Comparison of ENCODE assay signal across 10 cellular contexts in the genomic region with DNA sequence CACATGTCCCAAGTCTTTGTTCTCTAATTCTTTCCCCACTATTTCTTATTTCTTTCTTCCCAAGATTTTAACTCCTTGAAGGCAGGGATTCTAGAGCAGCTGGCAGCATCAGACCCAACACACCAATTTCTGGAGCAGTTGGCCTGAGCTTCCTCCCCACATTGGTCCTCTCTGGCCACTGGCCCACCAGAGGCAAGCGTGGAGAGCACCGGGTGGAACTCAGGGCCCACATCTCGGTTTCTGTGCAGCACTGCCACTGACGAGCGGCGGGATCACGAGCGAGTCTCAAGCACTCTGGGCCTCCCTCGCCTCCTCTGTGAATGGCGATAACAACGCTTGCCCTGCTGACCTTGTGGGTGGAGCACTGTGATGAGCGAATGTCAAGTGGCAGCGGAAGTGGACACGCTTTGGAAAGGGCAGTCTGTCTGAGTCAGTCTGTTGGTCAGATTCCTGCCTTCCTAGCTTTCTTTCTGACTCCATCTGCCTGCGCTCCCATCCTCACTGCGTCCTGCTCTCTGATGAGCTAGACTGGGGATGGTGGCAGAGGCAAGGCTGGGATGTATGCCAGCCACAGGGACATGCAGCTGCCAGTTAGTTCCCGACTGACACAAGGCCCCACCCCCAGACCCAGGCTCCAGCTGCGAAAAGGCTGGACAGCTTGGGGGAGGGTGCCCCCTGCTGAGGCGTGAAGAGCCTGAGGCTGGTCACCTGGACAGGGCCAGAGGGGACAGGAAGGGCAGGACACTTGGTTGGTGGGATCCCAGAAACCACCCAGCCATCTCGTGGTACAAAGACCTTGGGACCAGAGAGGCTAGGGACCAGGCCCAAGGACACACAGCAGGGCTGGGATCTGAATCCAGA. TPM values are rescaled to one million over a fixed set of nuclear protein-coding genes. Genes with fewer than 3 reads are reported as not detected.
DNase-seq lines count a peak whose midpoint lies in the region; ATAC-seq and TF ChIP-seq lines count a peak whose summit lies in the region.
"Had no signal": no experiment of that assay in that cellular context is flagged by ENCODE, and none has a peak within 500 bp of the region (broad histone marks: within the 10 kb centered on the region; RNA-seq: fewer than 3 reads in every experiment).

No MANE protein-coding gene starts in this region.

- TF ChIP-seq CTCF in endodermal cell (conservative IDR thresholded peaks at IDR 0.05) (no peak), osteoblast (IDR thresholded peaks at IDR 0.05; ENCODE audit: extremely low read depth, low read depth, low read length) (no peak)

- no peaks in the 10 kb centered on the region for H3K27me3 ChIP-seq in endodermal cell (ENCODE audit: control insufficient read depth, insufficient read depth, low read length, poor library complexity, severe bottlenecking)
- no peaks in the 10 kb centered on the region for H3K27me3 ChIP-seq in osteoblast (ENCODE audit: insufficient read depth, low read length)

- H3K27me3 Mint-ChIP-seq in endodermal cell (ENCODE audit: insufficient read depth): no peaks in the 10 kb centered on the region
- no peaks in the 10 kb centered on the region for H3K27me3 Mint-ChIP-seq in activated naive CD8-positive, alpha-beta T cell treated with anti-CD3 and anti-CD28 coated beads, Interleukin-2, amount 50 U/mL, for 24 hours

- 65 to 82% methylated on average over 14 to 20 of the region's 20 CpGs for WGBS in endodermal cell (ENCODE audit: insufficient coverage in 1 of 2, insufficient read length in 1 of 2), 2 experiments

- H3K79me2 ChIP-seq in osteoblast (ENCODE audit: insufficient read depth, low read length): no peaks in the 10 kb centered on the region

- H3K36me3 ChIP-seq in endodermal cell (ENCODE audit: control insufficient read depth, insufficient read depth, low read length) (no peaks in the 10 kb centered on the region), osteoblast (ENCODE audit: insufficient read depth, low read length) (no peaks in the 10 kb centered on the region)

- H3K4me3 Mint-ChIP-seq in endodermal cell: peak overlapping the region; percentile 17
- no peak overlapping the region for H3K4me3 Mint-ChIP-seq in activated naive CD8-positive, alpha-beta T cell treated with anti-CD3 and anti-CD28 coated beads, Interleukin-2, amount 50 U/mL, for 24 hours

- H3K4me3 ChIP-seq in endodermal cell (ENCODE audit: low read length) (no peak overlapping the region), osteoblast (ENCODE audit: insufficient read depth, low read length) (no peak overlapping the region)

- H3K36me3 Mint-ChIP-seq in endodermal cell (ENCODE audit: low read depth): no peaks in the 10 kb centered on the region
- no peaks in the 10 kb centered on the region for H3K36me3 Mint-ChIP-seq in activated naive CD8-positive, alpha-beta T cell treated with anti-CD3 and anti-CD28 coated beads, Interleukin-2, amount 50 U/mL, for 24 hours (ENCODE audit: low read depth)

- no peak overlapping the region for H3K4me2 ChIP-seq in osteoblast (ENCODE audit: insufficient read depth, low read length)

- H3K4me1 ChIP-seq in endodermal cell (ENCODE audit: control insufficient read depth, insufficient read depth, low read length): peaks cover 35% of the 10 kb centered on the region
- H3K4me1 ChIP-seq in osteoblast (ENCODE audit: insufficient read depth, low read length): no peaks in the 10 kb centered on the region

- no peak overlapping the region for H3K27ac ChIP-seq in endodermal cell (ENCODE audit: low read depth, low read length)
- H3K27ac ChIP-seq in osteoblast (ENCODE audit: low read depth, low read length): no peak overlapping the region

- H3K9me3 ChIP-seq in endodermal cell (ENCODE audit: control insufficient read depth, low read length) (no peaks in the 10 kb centered on the region), osteoblast (ENCODE audit: low read depth, low read length) (peaks cover 2% of the 10 kb centered on the region)

- H4K20me1 ChIP-seq in osteoblast (ENCODE audit: insufficient read depth, low read length): no peaks in the 10 kb centered on the region

- H3K9ac ChIP-seq in endodermal cell (ENCODE audit: extremely low read depth, low read length, poor library complexity, severe bottlenecking): no peak overlapping the region

- ATAC-seq in GM18873 (IDR thresholded peaks at IDR 0.05; ENCODE audit: low FRiP score, unreplicated experiment) (no peak), HG03354 (IDR thresholded peaks at IDR 0.05; ENCODE audit: poor library complexity, severe bottlenecking, unreplicated experiment) (no peak)
- ATAC-seq in activated naive CD8-positive, alpha-beta T cell treated with anti-CD3 and anti-CD28 coated beads, Interleukin-2, amount 50 U/mL, for 24 hours: no peak
- ATAC-seq: left colon had no signal

- H2AFZ ChIP-seq in osteoblast (ENCODE audit: low read length): no peak overlapping the region

- H3K4me1 Mint-ChIP-seq in endodermal cell: peaks cover 44% of the 10 kb centered on the region
- no peaks in the 10 kb centered on the region for H3K4me1 Mint-ChIP-seq in activated naive CD8-positive, alpha-beta T cell treated with anti-CD3 and anti-CD28 coated beads, Interleukin-2, amount 50 U/mL, for 24 hours

- H3K27ac Mint-ChIP-seq in endodermal cell: peak overlapping the region; percentile 92
- H3K27ac Mint-ChIP-seq in activated naive CD8-positive, alpha-beta T cell treated with anti-CD3 and anti-CD28 coated beads, Interleukin-2, amount 50 U/mL, for 24 hours: no peak overlapping the region

- DNase-seq in EH (ENCODE audit: low read depth): peak; percentile 49
- peak; percentile 22 for DNase-seq in NCI-H446 treated with DMSO at 0.1 percent for 48 hours (lab: John Stamatoyannopoulos, UW)
- DNase-seq in endodermal cell: peak; percentile 80
- peak; percentile 93 for DNase-seq in osteoblast (ENCODE audit: insufficient read length, low spot score, missing footprints)
- DNase-seq in T-helper 1 cell: no peak
- DNase-seq in activated naive CD8-positive, alpha-beta T cell treated with anti-CD3 and anti-CD28 coated beads, Interleukin-2, amount 50 U/mL, for 24 hours: no peak
- DNase-seq: left colon, NCI-H526 treated with DMSO at 0.1 percent for 48 hours had no signal

- H3K9me3 Mint-ChIP-seq in endodermal cell: no peaks in the 10 kb centered on the region
- H3K9me3 Mint-ChIP-seq in activated naive CD8-positive, alpha-beta T cell treated with anti-CD3 and anti-CD28 coated beads, Interleukin-2, amount 50 U/mL, for 24 hours: no peaks in the 10 kb centered on the region

RNA-seq across cellular contexts. Expression of gene SPDEF, which starts 4.5 kb away (rescaled TPM):
- total RNA-seq in endodermal cell (1 to 10 TPM; 1.1 to 2.6 TPM), osteoblast (0.29 TPM in 1 of 2 replicates, not detected in the other)
- 0.57 TPM for polyA plus RNA-seq in endodermal cell (2013, experiment 1 of 2)
- 0.25 TPM for polyA plus RNA-seq in endodermal cell (2013, experiment 2 of 2)

Comparison
In these comparisons a context has a peak if more than half of its experiments do, and no peak if none do; other contexts are left out.
1. DNase-seq: peak in EH (single experiment), NCI-H446 treated with DMSO at 0.1 percent for 48 hours (single experiment), endodermal cell (single experiment) and osteoblast (single experiment); none in T-helper 1 cell (0 of 5) and activated naive CD8-positive, alpha-beta T cell treated with anti-CD3 and anti-CD28 coated beads, Interleukin-2, amount 50 U/mL, for 24 hours (single experiment).